In genomic region chr11:124672531-124673215, GRCh38 we compare ENCODE assay signal across 8 cellular contexts. TPM values are rescaled to one million over a fixed set of nuclear protein-coding genes. Genes with fewer than 3 reads are reported as not detected.
DNase-seq lines count a peak whose midpoint lies in the region; ATAC-seq and TF ChIP-seq lines count a peak whose summit lies in the region.

No MANE protein-coding gene starts in this region.

- H3K27me3 ChIP-seq in PC-9 (ENCODE audit: insufficient read depth, low read depth) (no peaks in the 10 kb centered on the region), endodermal cell (ENCODE audit: control insufficient read depth, insufficient read depth, low read length, poor library complexity, severe bottlenecking) (peaks cover 36% of the 10 kb centered on the region), osteoblast (ENCODE audit: insufficient read depth, low read length) (no peaks in the 10 kb centered on the region)

- ATAC-seq in GM18909 (IDR thresholded peaks at IDR 0.05; ENCODE audit: poor library complexity, unreplicated experiment), result no peak

- H3K4me3 Mint-ChIP-seq in Calu3 (ENCODE audit: low read depth, unreplicated experiment), result peak overlapping the region; percentile 74
- peak overlapping the region; percentile 87 for H3K4me3 Mint-ChIP-seq in endodermal cell

- H3K27me3 Mint-ChIP-seq in Calu3 (ENCODE audit: unreplicated experiment), result no peaks in the 10 kb centered on the region
- H3K27me3 Mint-ChIP-seq in endodermal cell (ENCODE audit: insufficient read depth), result peaks cover 22% of the 10 kb centered on the region

- H3K4me3 ChIP-seq in PC-9 (peak overlapping the region; percentile 83), endodermal cell (ENCODE audit: low read length) (peak overlapping the region; percentile 89), osteoblast (ENCODE audit: insufficient read depth, low read length) (peak overlapping the region; percentile 90)

- H3K36me3 ChIP-seq in PC-9 (ENCODE audit: low read depth), result no peaks in the 10 kb centered on the region
- no peaks in the 10 kb centered on the region for H3K36me3 ChIP-seq in endodermal cell (ENCODE audit: control insufficient read depth, insufficient read depth, low read length)
- H3K36me3 ChIP-seq in osteoblast (ENCODE audit: insufficient read depth, low read length), result no peaks in the 10 kb centered on the region

- no peak overlapping the region for H3K27ac ChIP-seq in PC-9
- H3K27ac ChIP-seq in endodermal cell (ENCODE audit: low read depth, low read length), result no peak overlapping the region
- peak overlapping the region; percentile 58 for H3K27ac ChIP-seq in osteoblast (ENCODE audit: low read depth, low read length)

- DNase-seq in Calu3, result no peak
- DNase-seq in PC-9, result peak in 1 of 2 experiments; percentile 0
- DNase-seq in endodermal cell, result no peak
- no peak for DNase-seq in osteoblast (ENCODE audit: insufficient read length, low spot score, missing footprints)
- DNase-seq in SHP77 (lab: John Stamatoyannopoulos, UW), result no peak
- no peak for DNase-seq in NCI-H2171 treated with DMSO at 0.1 percent for 48 hours (lab: John Stamatoyannopoulos, UW)
- no peak for DNase-seq in NOMO-1 treated with DMSO at 0.1 percent for 48 hours (lab: John Stamatoyannopoulos, UW; ENCODE audit: unreplicated experiment)

- WGBS in endodermal cell (ENCODE audit: insufficient coverage in 1 of 2, insufficient read length in 1 of 2), 2 experiments, result 82 to 100% methylated on average over 3 to 6 of the region's 7 CpGs

- H3K9me3 Mint-ChIP-seq in Calu3 (ENCODE audit: low read depth, unreplicated experiment) (no peaks in the 10 kb centered on the region), endodermal cell (no peaks in the 10 kb centered on the region)

- H3K4me1 Mint-ChIP-seq in Calu3 (ENCODE audit: low read depth, unreplicated experiment), result no peaks in the 10 kb centered on the region
- peaks cover 10% of the 10 kb centered on the region for H3K4me1 Mint-ChIP-seq in endodermal cell

- no peaks in the 10 kb centered on the region for H4K20me1 ChIP-seq in PC-9 (ENCODE audit: insufficient read depth)
- H4K20me1 ChIP-seq in osteoblast (ENCODE audit: insufficient read depth, low read length), result no peaks in the 10 kb centered on the region

- H3K4me2 ChIP-seq in PC-9 (peak overlapping the region; percentile 85), osteoblast (ENCODE audit: insufficient read depth, low read length) (peak overlapping the region; percentile 92)

- H3F3A ChIP-seq in PC-9 (ENCODE audit: insufficient read depth, low read depth), result no peaks in the 10 kb centered on the region

- H3K36me3 Mint-ChIP-seq in Calu3 (ENCODE audit: insufficient read depth, unreplicated experiment), result peaks cover 18% of the 10 kb centered on the region
- no peaks in the 10 kb centered on the region for H3K36me3 Mint-ChIP-seq in endodermal cell (ENCODE audit: low read depth)

- POLR2A ChIA-PET in PC-9 (lab: Charles Lee; ENCODE audit: unreplicated experiment), result interaction anchor here (0.6 kb wide), 1 partner anchor 98 kb away, joined by 8 read pairs; no protein-coding TSS in a partner anchor

- TF ChIP-seq CTCF in Calu3 (IDR thresholded peaks at IDR 0.05; ENCODE audit: unreplicated experiment) (no peak), PC-9 (conservative IDR thresholded peaks at IDR 0.05) (no peak), endodermal cell (conservative IDR thresholded peaks at IDR 0.05) (no peak), osteoblast (IDR thresholded peaks at IDR 0.05; ENCODE audit: extremely low read depth, low read depth, low read length) (no peak)

- H3K4me1 ChIP-seq in PC-9 (replicated peaks; ENCODE audit: insufficient read depth), result peaks cover 18% of the 10 kb centered on the region
- peaks cover 4% of the 10 kb centered on the region for H3K4me1 ChIP-seq in endodermal cell (ENCODE audit: control insufficient read depth, insufficient read depth, low read length)
- H3K4me1 ChIP-seq in osteoblast (ENCODE audit: insufficient read depth, low read length), result peaks cover 10% of the 10 kb centered on the region

- BruUV-seq in Calu3 (replicated peaks; lab: Mats Ljungman, UMichigan), result no TSS peak
- BruUV-seq in PC-9 (replicated peaks; lab: Mats Ljungman, UMichigan), result no TSS peak

- no peaks in the 10 kb centered on the region for H3K9me2 ChIP-seq in PC-9 (ENCODE audit: insufficient read depth)

- H3K79me2 ChIP-seq in PC-9 (ENCODE audit: low read depth), result peaks cover 12% of the 10 kb centered on the region
- H3K79me2 ChIP-seq in osteoblast (ENCODE audit: insufficient read depth, low read length), result no peaks in the 10 kb centered on the region

- H2AFZ ChIP-seq in PC-9 (peak overlapping the region; percentile 90), osteoblast (ENCODE audit: low read length) (peak overlapping the region; percentile 92)

- intact Hi-C loops in Calu3 (cut with micrococcal nuclease; ENCODE audit: unreplicated experiment) (no loop called here), PC-9 (cut with micrococcal nuclease; ENCODE audit: unreplicated experiment) (loop anchor here (1.0 to 5.0 kb wide), 4 partner anchors 91 to 280 kb away; partner anchors contain the start of gene CCDC15)

- peak overlapping the region; percentile 56 for H3K9ac ChIP-seq in endodermal cell (ENCODE audit: extremely low read depth, low read length, poor library complexity, severe bottlenecking)

- CTCF ChIA-PET in Calu3 (lab: Charles Lee) (interaction anchor here (1.0 to 1.6 kb wide), 2 partner anchors 67 to 86 kb away, joined by 3 to 5 read pairs; partner anchors contain the start of gene NRGN), PC-9 (lab: Charles Lee) (interaction anchor here (0.6 kb wide), 1 partner anchor 90 kb away, joined by 3 read pairs; the partner anchor contains the start of gene ESAM)

- H3K9me3 ChIP-seq in PC-9 (ENCODE audit: insufficient read depth, low read depth) (no peaks in the 10 kb centered on the region), endodermal cell (ENCODE audit: control insufficient read depth, low read length) (no peaks in the 10 kb centered on the region), osteoblast (ENCODE audit: low read depth, low read length) (no peaks in the 10 kb centered on the region)

- H3K27ac Mint-ChIP-seq in Calu3 (ENCODE audit: unreplicated experiment), result no peak overlapping the region
- no peak overlapping the region for H3K27ac Mint-ChIP-seq in endodermal cell

RNA-seq across cellular contexts. Expression of gene SIAE, which starts 0.9 kb away (rescaled TPM):
- total RNA-seq in Calu3 (2022) (8.4 and 10.0 TPM in 2 replicates), PC-9 (2021) (29.2 and 37.9 TPM in 2 replicates), endodermal cell (1 to 10 TPM; 4.4 to 7.4 TPM), osteoblast (10.5 and 11.5 TPM in 2 replicates)
- 8.0 TPM for polyA plus RNA-seq in endodermal cell (2013, experiment 1 of 2)
- polyA plus RNA-seq in endodermal cell (2013, experiment 2 of 2), result 8.6 TPM

RNA-seq across cellular contexts. Expression of gene SPA17, which starts 1.0 kb away (rescaled TPM):
- total RNA-seq in Calu3 (2022) (5.4 and 5.6 TPM in 2 replicates), PC-9 (2021) (6.1 and 15.7 TPM in 2 replicates), endodermal cell (10 to 100 TPM; 19.6 to 21.8 TPM), osteoblast (8.0 and 8.8 TPM in 2 replicates)
- polyA plus RNA-seq in endodermal cell (2013, experiment 1 of 2), result 38.0 TPM
- 46.4 TPM for polyA plus RNA-seq in endodermal cell (2013, experiment 2 of 2)

RNA-seq across cellular contexts. Expression of gene TBRG1, which starts 50.0 kb away (rescaled TPM):
- total RNA-seq in Calu3 (2022) (18.8 and 19.1 TPM in 2 replicates), PC-9 (2021) (22.3 and 24.3 TPM in 2 replicates), endodermal cell (10 to 100 TPM; 30.9 to 31.3 TPM), osteoblast (37.7 and 40.2 TPM in 2 replicates)
- 30.5 TPM for polyA plus RNA-seq in endodermal cell (2013, experiment 1 of 2)
- polyA plus RNA-seq in endodermal cell (2013, experiment 2 of 2), result 26.8 TPM
